ENCODE assay signal across 33 cellular contexts in genomic region chr17:69388791-69389442, GRCh38.
"Had no signal": no experiment of that assay in that cellular context is flagged by ENCODE, and none has a peak within 500 bp of the region (broad histone marks: within the 10 kb centered on the region; RNA-seq: fewer than 3 reads in every experiment).

No MANE protein-coding gene starts in this region.

- H3K9me3 Mint-ChIP-seq: activated T-cell treated with anti-CD3 and anti-CD28 coated beads, Interleukin-2, amount 50 U/mL, for 4 hours; activated T-helper 17 cell treated with anti-CD3 and anti-CD28 coated beads, Interleukin-2, amount 50 U/mL, for 72 hours; immature natural killer cell; naive B cell; nephron progenitor cell; stimulated activated naive CD8-positive, alpha-beta T cell treated with anti-CD3 and anti-CD28 coated beads, Interleukin-15, amount 100 ng/mL, for 72 hours had no signal

- H3K36me3 Mint-ChIP-seq: immature natural killer cell, naive B cell had no signal

- H3K27ac Mint-ChIP-seq: activated T-helper 17 cell treated with anti-CD3 and anti-CD28 coated beads, Interleukin-2, amount 50 U/mL, for 72 hours; immature natural killer cell; naive B cell; nephron progenitor cell; progenitor cell of endocrine pancreas; stimulated activated naive CD8-positive, alpha-beta T cell treated with anti-CD3 and anti-CD28 coated beads, Interleukin-15, amount 100 ng/mL, for 72 hours; T-helper 17 cell had no signal

- ATAC-seq: activated CD4-positive, CD25-positive, alpha-beta regulatory T cell treated with anti-CD3 and anti-CD28 coated beads, Interleukin-2, amount 50 U/mL, for 24 hours; activated T-cell treated with anti-CD3 and anti-CD28 coated beads, Interleukin-2, amount 50 U/mL, for 4 hours; activated T-helper 17 cell treated with anti-CD3 and anti-CD28 coated beads, Interleukin-2, amount 50 U/mL, for 72 hours; foreskin keratinocyte; heart left ventricle; left colon; right lobe of liver; stimulated activated naive CD8-positive, alpha-beta T cell treated with anti-CD3 and anti-CD28 coated beads, Interleukin-15, amount 100 ng/mL, for 72 hours; T-helper 17 cell; upper lobe of right lung had no signal

- H3K27me3 Mint-ChIP-seq: progenitor cell of endocrine pancreas had no signal

- H3K4me1 Mint-ChIP-seq: activated T-helper 17 cell treated with anti-CD3 and anti-CD28 coated beads, Interleukin-2, amount 50 U/mL, for 72 hours; immature natural killer cell; naive B cell; nephron progenitor cell; stimulated activated naive CD8-positive, alpha-beta T cell treated with anti-CD3 and anti-CD28 coated beads, Interleukin-15, amount 100 ng/mL, for 72 hours; T-helper 17 cell had no signal

- DNase-seq: activated CD4-positive, alpha-beta T cell treated with anti-CD3 and anti-CD28 coated beads for 48 hours; activated CD4-positive, alpha-beta T cell treated with anti-CD3 and anti-CD28 coated beads, Interleukin-2, amount 50 U/mL, for 48 hours; activated CD8-positive, alpha-beta memory T cell treated with anti-CD3 and anti-CD28 coated beads for 24 hours; activated gamma-delta T cell treated with Interleukin-2 at 50 U/mL for 16 hours; activated naive CD4-positive, alpha-beta T cell treated with anti-CD3 and anti-CD28 coated beads, Interleukin-2, amount 50 U/mL, for 16 hours; activated T-cell treated with anti-CD3 and anti-CD28 coated beads, Interleukin-2, amount 50 U/mL, for 4 hours; amygdala; central memory CD4-positive, alpha-beta T cell; dorsolateral prefrontal cortex; effector memory CD4-positive, alpha-beta T cell; foreskin keratinocyte; heart left ventricle; hypothalamus; immature natural killer cell; kidney; left colon; mammary epithelial cell; naive B cell; nephron progenitor cell; ovary; right lobe of liver; stimulated activated CD4-positive, alpha-beta T cell treated with anti-CD3 and anti-CD28 coated beads, Interleukin-4, amount 100 ng/mL, for 1 hour; stimulated activated naive CD8-positive, alpha-beta T cell treated with anti-CD3 and anti-CD28 coated beads, Interleukin-15, amount 100 ng/mL, for 72 hours; substantia nigra; T-helper 17 cell; T1000; thyroid gland; upper lobe of right lung; WERI-Rb-1 had no signal

- H3K4me3 ChIP-seq: breast epithelium, dorsolateral prefrontal cortex, heart left ventricle, ovary, right lobe of liver, thyroid gland, upper lobe of right lung had no signal

- H3K4me3 Mint-ChIP-seq: activated T-cell treated with anti-CD3 and anti-CD28 coated beads, Interleukin-2, amount 50 U/mL, for 4 hours; activated T-helper 17 cell treated with anti-CD3 and anti-CD28 coated beads, Interleukin-2, amount 50 U/mL, for 72 hours; immature natural killer cell; naive B cell; nephron progenitor cell; stimulated activated naive CD8-positive, alpha-beta T cell treated with anti-CD3 and anti-CD28 coated beads, Interleukin-15, amount 100 ng/mL, for 72 hours; T-helper 17 cell had no signal
